13 cellular contexts compared by ENCODE assay signal in genomic region chr7:128259131-128260056, GRCh38. TPM values are rescaled to one million over a fixed set of nuclear protein-coding genes. Genes with fewer than 3 reads are reported as not detected.
DNase-seq lines count a peak whose midpoint lies in the region; ATAC-seq and TF ChIP-seq lines count a peak whose summit lies in the region.
"Had no signal": no experiment of that assay in that cellular context is flagged by ENCODE, and none has a peak within 500 bp of the region (broad histone marks: within the 10 kb centered on the region; RNA-seq: fewer than 3 reads in every experiment).

No MANE protein-coding gene starts in this region.

- H3K27me3 ChIP-seq in H9 (ENCODE audit: insufficient read depth, low read length), result no peaks in the 10 kb centered on the region
- no peaks in the 10 kb centered on the region for H3K27me3 ChIP-seq in PC-3 (ENCODE audit: low read length)

- no peaks in the 10 kb centered on the region for H3K9me3 ChIP-seq in H9 (ENCODE audit: control insufficient read depth, low read depth, low read length)
- no peaks in the 10 kb centered on the region for H3K9me3 ChIP-seq in PC-3 (ENCODE audit: low read length)

- H2BK20ac ChIP-seq in H9 (ENCODE audit: low read depth, low read length, poor library complexity, severe bottlenecking), result no peak overlapping the region

- TF ChIP-seq CTCF in H9 (conservative IDR thresholded peaks at IDR 0.05), result no peak
- no peak for TF ChIP-seq CTCF in PC-3 (conservative IDR thresholded peaks at IDR 0.05; ENCODE audit: low read depth, low read length)
- no peak for TF ChIP-seq CTCF in progenitor cell of endocrine pancreas (IDR thresholded peaks at IDR 0.05; ENCODE audit: unreplicated experiment)

- no peak overlapping the region for H4K8ac ChIP-seq in H9 (replicated peaks; ENCODE audit: insufficient read length, low read depth, low read length)

- no peaks in the 10 kb centered on the region for H3K36me3 ChIP-seq in PC-3 (ENCODE audit: low read depth, low read length)

- H2BK12ac ChIP-seq in H9 (ENCODE audit: insufficient read length, low read depth, low read length), result no peak overlapping the region

- H2BK15ac ChIP-seq in H9 (ENCODE audit: low read depth, low read length), result no peak overlapping the region

- no peak overlapping the region for H3K23ac ChIP-seq in H9 (ENCODE audit: insufficient read length, low read depth, low read length)

- H3K27me3 Mint-ChIP-seq in H9 (ENCODE audit: low read depth), result peaks cover 2% of the 10 kb centered on the region; the same call in 1 of the 2 replicates
- H3K27me3 Mint-ChIP-seq in progenitor cell of endocrine pancreas, result no peaks in the 10 kb centered on the region
- H3K27me3 Mint-ChIP-seq in immature natural killer cell (ENCODE audit: low read depth in 3 of 3), result peaks cover 3 to 8% (median 7%) of the 10 kb centered on the region in 3 donors

- H3K4ac ChIP-seq in H9 (ENCODE audit: low read depth, low read length), result no peak overlapping the region

- H3K4me3 ChIP-seq in PC-3 (ENCODE audit: low read length), result peak overlapping the region; percentile 55

- H3K36me3 Mint-ChIP-seq in H9 (ENCODE audit: insufficient read depth in 1 of 3, low read depth in 3 of 3), result peaks cover 0 to 15% (median 7%) of the 10 kb centered on the region in 3 experiments; a peak in 5 of 7 replicates
- peaks cover 1% of the 10 kb centered on the region for H3K36me3 Mint-ChIP-seq in progenitor cell of endocrine pancreas (ENCODE audit: insufficient read depth)
- H3K36me3 Mint-ChIP-seq in immature natural killer cell, result no peaks in the 10 kb centered on the region

- no peak overlapping the region for H3K9ac ChIP-seq in H9 (ENCODE audit: extremely low read depth, insufficient read length, low read length)
- peak overlapping the region; percentile 79 for H3K9ac ChIP-seq in PC-3 (ENCODE audit: low read length)

- H3K4me1 Mint-ChIP-seq in H9 (peaks cover 36 to 50% of the 10 kb centered on the region in 2 experiments), progenitor cell of endocrine pancreas (ENCODE audit: low read depth) (peaks cover 30% of the 10 kb centered on the region), immature natural killer cell (no peaks in the 10 kb centered on the region)

- H4K5ac ChIP-seq in H9 (ENCODE audit: insufficient read length, low read depth, low read length), result no peak overlapping the region

- no TSS peak for BruUV-seq in PC-3 (replicated peaks; lab: Mats Ljungman, UMichigan)

- H3K27ac ChIP-seq in H9 (ENCODE audit: insufficient read length, low read depth, low read length), result no peak overlapping the region
- peak overlapping the region; percentile 99 for H3K27ac ChIP-seq in PC-3 (ENCODE audit: low read length)

- intact Hi-C loops in PC-3 (cut with micrococcal nuclease), result no loop called here

- no peak overlapping the region for H2BK5ac ChIP-seq in H9 (ENCODE audit: insufficient read length, low read length)

- H3T11ph ChIP-seq in H9 (ENCODE audit: low read length), result no peak overlapping the region

- H3K79me2 ChIP-seq in H9 (ENCODE audit: insufficient read depth, low read length) (no peaks in the 10 kb centered on the region), PC-3 (ENCODE audit: low read length) (no peaks in the 10 kb centered on the region)

- H3K27ac Mint-ChIP-seq in H9, result peak overlapping the region in 2 of 3 experiments; percentile 20 to 42; a peak in 1 of 7 replicates
- peak overlapping the region; percentile 94 for H3K27ac Mint-ChIP-seq in progenitor cell of endocrine pancreas
- H3K27ac Mint-ChIP-seq in immature natural killer cell, result no peak overlapping the region
- H3K27ac Mint-ChIP-seq: activated T-cell treated with anti-CD3 and anti-CD28 coated beads, Interleukin-2, amount 50 U/mL, for 24 hours; T-helper 1 cell treated with Interleukin-12 subunit alpha and Interleukin-12 subunit beta and Interleukin-4 antibody, amounts not matched to agents 30 μg/mL and 1 μg/mL, for 36 hours had no signal

- H2AK5ac ChIP-seq in H9 (ENCODE audit: insufficient read length, low read length), result no peak overlapping the region

- H2BK120ac ChIP-seq in H9 (ENCODE audit: low read depth, low read length, poor library complexity, severe bottlenecking), result no peak overlapping the region

- H3K4me1 ChIP-seq in H9 (ENCODE audit: insufficient read depth, low read length) (no peaks in the 10 kb centered on the region; the same call in 1 of the 2 replicates), PC-3 (ENCODE audit: insufficient read depth, low read length) (peaks cover 17% of the 10 kb centered on the region)

- H3K18ac ChIP-seq in H9 (ENCODE audit: insufficient read length, low read depth, low read length), result no peak overlapping the region

- POLR2A ChIA-PET in PC-3 (lab: Charles Lee; ENCODE audit: unreplicated experiment), result no interaction called here

- ATAC-seq in PC-3, result peak; percentile 81
- ATAC-seq in esophagus mucosa, result peak; percentile 94
- no peak for ATAC-seq in HG03520 (IDR thresholded peaks at IDR 0.05; ENCODE audit: unreplicated experiment)
- no peak for ATAC-seq in HG03432 (IDR thresholded peaks at IDR 0.05; ENCODE audit: unreplicated experiment)

- no peak overlapping the region for H3K4me2 ChIP-seq in H9 (ENCODE audit: insufficient read depth, insufficient read length, low read length)
- H3K4me2 ChIP-seq in PC-3 (ENCODE audit: low read length), result peak overlapping the region; percentile 88

- H3K9me2 ChIP-seq in PC-3 (replicated peaks; ENCODE audit: low read length), result no peaks in the 10 kb centered on the region

- no peaks in the 10 kb centered on the region; a peak in 1 of 5 replicates for H3K9me3 Mint-ChIP-seq in H9
- no peaks in the 10 kb centered on the region for H3K9me3 Mint-ChIP-seq in progenitor cell of endocrine pancreas (ENCODE audit: low read depth)
- H3K9me3 Mint-ChIP-seq in immature natural killer cell, result no peaks in the 10 kb centered on the region
- H3K9me3 Mint-ChIP-seq: activated T-cell treated with anti-CD3 and anti-CD28 coated beads, Interleukin-2, amount 50 U/mL, for 24 hours; T-helper 1 cell treated with Interleukin-12 subunit alpha and Interleukin-12 subunit beta and Interleukin-4 antibody, amounts not matched to agents 30 μg/mL and 1 μg/mL, for 36 hours had no signal

- DNase-seq in H9 (no peak), PC-3 (peak; percentile 86), progenitor cell of endocrine pancreas (ENCODE audit: low spot score, unreplicated experiment) (no peak), immature natural killer cell (no peak), C1 segment of cervical spinal cord (lab: John Stamatoyannopoulos, UW) (no peak)
- DNase-seq: activated T-cell treated with anti-CD3 and anti-CD28 coated beads, Interleukin-2, amount 50 U/mL, for 24 hours; DMS153; NCI-H226 had no signal

- H2AFZ ChIP-seq in H9 (ENCODE audit: low read length) (no peak overlapping the region), PC-3 (ENCODE audit: low read length) (peak overlapping the region; percentile 81)

- H4K91ac ChIP-seq in H9 (ENCODE audit: insufficient read length, low read depth, low read length), result no peak overlapping the region

- WGBS in H9 (ENCODE audit: extremely low coverage, insufficient read length, low lambda C conversion rate), result no CpG with 5 or more reads among the region's 11 CpGs

- H3K56ac ChIP-seq in H9 (ENCODE audit: insufficient read length, low read depth, low read length), result no peak overlapping the region

- no peak overlapping the region for H3K4me3 Mint-ChIP-seq in H9
- H3K4me3 Mint-ChIP-seq in progenitor cell of endocrine pancreas (ENCODE audit: low read depth), result peak overlapping the region; percentile 22
- H3K4me3 Mint-ChIP-seq in immature natural killer cell, result no peak overlapping the region
- H3K4me3 Mint-ChIP-seq: activated T-cell treated with anti-CD3 and anti-CD28 coated beads, Interleukin-2, amount 50 U/mL, for 24 hours; T-helper 1 cell treated with Interleukin-12 subunit alpha and Interleukin-12 subunit beta and Interleukin-4 antibody, amounts not matched to agents 30 μg/mL and 1 μg/mL, for 36 hours had no signal

- no peaks in the 10 kb centered on the region for H3K79me1 ChIP-seq in H9 (ENCODE audit: insufficient read depth, low read depth, low read length, poor library complexity, severe bottlenecking)

- H3K23me2 ChIP-seq in H9 (ENCODE audit: insufficient read length, low read depth, low read length, poor library complexity, severe bottlenecking), result no peaks in the 10 kb centered on the region

- H3F3A ChIP-seq in PC-3 (ENCODE audit: low read length, unreplicated experiment), result peaks cover 4% of the 10 kb centered on the region

- H3K14ac ChIP-seq in H9 (ENCODE audit: insufficient read depth, low read length), result no peak overlapping the region

- CTCF ChIA-PET in PC-3 (lab: Charles Lee), result interaction anchor here (0.6 kb wide), 1 partner anchor 8 kb away, joined by 3 read pairs; no protein-coding TSS in a partner anchor

- H4K20me1 ChIP-seq in H9 (ENCODE audit: control insufficient read depth, insufficient read depth, insufficient read length), result no peaks in the 10 kb centered on the region
- no peaks in the 10 kb centered on the region for H4K20me1 ChIP-seq in PC-3 (ENCODE audit: low read length)

RNA-seq across cellular contexts. Expression of gene LEP, which starts 18.3 kb away (rescaled TPM):
- not detected in 2 replicates for total RNA-seq in H9 (2021)
- not detected in 2 replicates for total RNA-seq in PC-3 (2014; rRNA removed)
- 0.12 TPM for total RNA-seq in esophagus mucosa
- not detected in 2 replicates for total RNA-seq in progenitor cell of endocrine pancreas
- polyA plus RNA-seq in immature natural killer cell, result not detected
- total RNA-seq: H4 had no signal

Comparison
In these comparisons a context has a peak if more than half of its experiments do, and no peak if none do; other contexts are left out.
1. H3K27ac Mint-ChIP-seq: peak in H9 (2 of 3) and progenitor cell of endocrine pancreas (single experiment); none in immature natural killer cell (0 of 6).
2. ATAC-seq: peak in PC-3 (single experiment) and esophagus mucosa (single experiment); none in HG03520 (single experiment) and HG03432 (single experiment).